ENCODE assay signal across 13 cellular contexts in genomic region chr2:1739961-1740713, GRCh38. TPM values are rescaled to one million over a fixed set of nuclear protein-coding genes. Genes with fewer than 3 reads are reported as not detected.
DNase-seq lines count a peak whose midpoint lies in the region; ATAC-seq and TF ChIP-seq lines count a peak whose summit lies in the region.
"Had no signal": no experiment of that assay in that cellular context is flagged by ENCODE, and none has a peak within 500 bp of the region (broad histone marks: within the 10 kb centered on the region; RNA-seq: fewer than 3 reads in every experiment).

No MANE protein-coding gene starts in this region.

- H3K27ac ChIP-seq in colonic mucosa (no peak overlapping the region), mesenchymal stem cell (ENCODE audit: low read length, poor library complexity, severe bottlenecking) (peak overlapping the region; percentile 57), thoracic aorta (peak overlapping the region; percentile 76 to 96)

- H3K23ac ChIP-seq in mesenchymal stem cell (ENCODE audit: low read length in 2 of 2) = peak overlapping the region in 1 of 2 experiments; percentile 56

- H3K9ac ChIP-seq in colonic mucosa (ENCODE audit: low read depth in 2 of 2, low read length in 2 of 2) (no peak overlapping the region), mesenchymal stem cell (ENCODE audit: low read length) (no peak overlapping the region)

- peak overlapping the region; percentile 24 for H2AK5ac ChIP-seq in mesenchymal stem cell (ENCODE audit: low read length, severe bottlenecking)

- H3K4ac ChIP-seq in mesenchymal stem cell (ENCODE audit: low read depth in 1 of 2, low read length in 2 of 2) = peak overlapping the region in 1 of 2 experiments; percentile 57

- peak overlapping the region; percentile 38 for H3K4me2 ChIP-seq in mesenchymal stem cell (ENCODE audit: low read length, poor library complexity, severe bottlenecking)

- no peaks in the 10 kb centered on the region for H3K9me3 ChIP-seq in colonic mucosa
- peaks cover 5% of the 10 kb centered on the region for H3K9me3 ChIP-seq in mesenchymal stem cell (ENCODE audit: control insufficient read depth, low read length)
- H3K9me3 ChIP-seq in thoracic aorta = peaks cover 3% of the 10 kb centered on the region

- H2BK12ac ChIP-seq in mesenchymal stem cell (ENCODE audit: low read length in 2 of 2) = peak overlapping the region; percentile 9 to 29

- H3K4me3 ChIP-seq in colonic mucosa = no peak overlapping the region
- H3K4me3 ChIP-seq in mesenchymal stem cell (ENCODE audit: insufficient read depth in 1 of 2, low read depth in 1 of 2, low read length in 2 of 2) = no peak overlapping the region
- peak overlapping the region; percentile 26 for H3K4me3 ChIP-seq in thoracic aorta
- H3K4me3 ChIP-seq: GM12878, lung had no signal

- H3K4me1 ChIP-seq in colonic mucosa (no peaks in the 10 kb centered on the region), mesenchymal stem cell (ENCODE audit: control insufficient read depth, insufficient read depth, low read depth, low read length) (peaks cover 33% of the 10 kb centered on the region), thoracic aorta (ENCODE audit: control insufficient read depth in 1 of 2, low read depth in 2 of 2) (peaks cover 18 to 59% of the 10 kb centered on the region in 2 donors)

- H4K8ac ChIP-seq in mesenchymal stem cell (ENCODE audit: low read length) = peak overlapping the region; percentile 5

- H3K27me3 ChIP-seq in colonic mucosa (peaks cover 10% of the 10 kb centered on the region), mesenchymal stem cell (ENCODE audit: control insufficient read depth in 1 of 2, insufficient read depth in 1 of 2, low read length in 2 of 2) (no peaks in the 10 kb centered on the region), thoracic aorta (replicated peaks; ENCODE audit: insufficient read depth) (no peaks in the 10 kb centered on the region)

- no peak for ATAC-seq in thoracic aorta (ENCODE audit: insufficient number of reproducible peaks, low FRiP score, low read depth)
- ATAC-seq in HG03135 (IDR thresholded peaks at IDR 0.05; ENCODE audit: unreplicated experiment) = no peak
- ATAC-seq: GM12878 had no signal

- no peak overlapping the region for H2BK15ac ChIP-seq in mesenchymal stem cell (ENCODE audit: low read depth, poor library complexity, severe bottlenecking)

- no peak overlapping the region for H2AFZ ChIP-seq in mesenchymal stem cell (ENCODE audit: low read depth, low read length)

- H3K79me1 ChIP-seq in mesenchymal stem cell (replicated peaks; ENCODE audit: low read length, poor library complexity, severe bottlenecking) = no peaks in the 10 kb centered on the region

- H3K36me3 ChIP-seq in colonic mucosa (no peaks in the 10 kb centered on the region), mesenchymal stem cell (ENCODE audit: control insufficient read depth in 1 of 2, insufficient read depth in 2 of 2, low read depth in 1 of 2, low read length in 2 of 2) (peaks cover 0 to 27% of the 10 kb centered on the region in 2 experiments), thoracic aorta (no peaks in the 10 kb centered on the region)

- DNase-seq in colonic mucosa = peak; percentile 14
- DNase-seq in mesenchymal stem cell = peak; percentile 68
- DNase-seq in thoracic aorta (ENCODE audit: low spot score) = no peak
- no peak for DNase-seq in pons (ENCODE audit: low spot score)
- DNase-seq in GOT3 (lab: John Stamatoyannopoulos, UW) = no peak
- DNase-seq: activated CD4-positive, alpha-beta T cell treated with anti-CD3 and anti-CD28 coated beads for 48 hours; activated naive CD4-positive, alpha-beta T cell treated with anti-CD3 and anti-CD28 coated beads, Interleukin-2, amount 10 ng/mL, durations not matched to agents 7 days and 5 days; foreskin melanocyte; NCI-H526 had no signal

- peak overlapping the region in 1 of 2 experiments; percentile 89 for H3K14ac ChIP-seq in mesenchymal stem cell (ENCODE audit: low read length in 2 of 2)

- WGBS in mesenchymal stem cell = 77% methylated on average over 22 of the region's 22 CpGs

- intact Hi-C loops in colonic mucosa (cut with DNase I) = loop anchor here (10.0 kb wide), 2 partner anchors 65 to 75 kb away; no protein-coding TSS in a partner anchor

- H4K91ac ChIP-seq in mesenchymal stem cell (ENCODE audit: low read length) = peak overlapping the region; percentile 66

- peak overlapping the region; percentile 50 to 78 for H3K18ac ChIP-seq in mesenchymal stem cell (ENCODE audit: low read depth in 1 of 2, low read length in 2 of 2)

- H2BK5ac ChIP-seq in mesenchymal stem cell (ENCODE audit: low read depth, low read length, poor library complexity, severe bottlenecking) = no peak overlapping the region

- no peak for TF ChIP-seq CTCF in colonic mucosa (IDR thresholded peaks at IDR 0.05)
- TF ChIP-seq CTCF in thoracic aorta (IDR thresholded peaks at IDR 0.05) = no peak

- no peak overlapping the region for H2BK120ac ChIP-seq in mesenchymal stem cell (ENCODE audit: low read depth, low read length)

TF ChIP-seq in PFSK-1, 5 proteins besides CTCF, POLR2A, EP300 and RAD21:
- 0 out of 2 replicates have a peak, but pooled peaks have one; percentile 8 for TF ChIP-seq TAF1 (IDR thresholded peaks at IDR 0.05; ENCODE audit: borderline replicate concordance, insufficient read depth, low read length)
- TF ChIP-seq FOXP2 (optimal IDR thresholded peaks at IDR 0.05; ENCODE audit: borderline replicate concordance, extremely low read depth, extremely low read length, insufficient read depth) = no peak

RNA-seq across cellular contexts. Expression of gene PXDN, which starts 4.2 kb away (rescaled TPM):
- 1,212 TPM for polyA plus RNA-seq in PFSK-1 (2012; ENCODE audit: insufficient read length, low read depth)
- total RNA-seq in colonic mucosa (10 to 100 TPM in 1 of 2 donors, 1 to 10 TPM in 1; 9.5 to 20.0 TPM), thoracic aorta (100 to 1,000 TPM in 1 of 2 donors, 10 to 100 TPM in 1; 97.5 to 114 TPM)
- 621 TPM for polyA plus RNA-seq in mesenchymal stem cell (2013, experiment 1 of 2)
- polyA plus RNA-seq in mesenchymal stem cell (2013, experiment 2 of 2) = 614 TPM

Comparison
In these comparisons a context has a peak if more than half of its experiments do, and no peak if none do; other contexts are left out.
1. DNase-seq: peak in colonic mucosa (single experiment) and mesenchymal stem cell (single experiment); none in thoracic aorta (single experiment), pons (single experiment) and GOT3 (single experiment).
2. RNA of gene PXDN, which starts 4.2 kb away (total RNA-seq): 97.5 to 114 TPM in thoracic aorta; 9.5 to 20.0 TPM in colonic mucosa; every median in the first group is over 4 times any median in the second.